ENCODE assay signal across 35 cellular contexts in the genomic region with DNA sequence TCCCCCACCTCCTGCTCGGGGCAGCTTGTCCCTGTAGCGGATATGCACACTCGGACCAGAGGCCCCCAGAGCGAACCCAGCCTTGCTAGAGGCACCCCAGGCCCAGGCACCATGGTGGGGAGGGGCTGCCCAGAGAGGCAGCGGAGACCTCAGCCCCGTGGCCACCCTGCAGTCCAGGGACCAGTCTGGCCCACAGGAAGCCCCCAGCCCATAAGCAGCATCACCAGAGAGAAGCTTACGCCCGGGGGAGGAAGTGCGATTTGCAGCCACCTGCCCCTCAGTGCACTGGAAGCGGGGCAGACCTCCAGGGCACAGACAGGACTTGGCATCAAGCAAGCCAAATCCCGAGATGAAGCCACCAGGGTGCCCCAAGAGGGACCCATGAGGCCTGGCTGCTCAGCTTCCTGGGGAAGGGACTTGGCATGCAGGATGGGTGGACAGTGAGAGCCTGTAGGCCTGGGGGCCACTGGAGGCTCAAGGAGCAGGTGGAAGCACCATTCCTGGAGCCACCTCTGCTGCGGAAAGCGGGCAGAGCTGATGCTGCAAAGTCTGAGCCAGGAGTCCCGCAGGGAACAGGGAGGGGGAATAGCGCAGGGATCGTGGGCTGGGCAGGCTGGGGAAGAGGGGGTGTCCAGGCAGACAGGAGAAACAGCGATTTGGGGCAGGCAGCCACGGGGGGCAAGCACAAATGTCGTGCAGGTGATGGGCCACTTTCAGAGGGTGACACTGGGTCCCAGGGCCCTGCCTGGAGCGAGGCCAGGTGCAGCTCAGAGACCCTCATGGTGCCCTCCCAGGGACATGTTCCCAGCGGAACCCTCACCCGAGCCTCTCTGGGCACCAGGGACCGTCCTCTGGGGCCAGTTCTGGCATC. TPM values are rescaled to one million over a fixed set of nuclear protein-coding genes. Genes with fewer than 3 reads are reported as not detected.
DNase-seq lines count a peak whose midpoint lies in the region; ATAC-seq, FAIRE-seq and TF ChIP-seq lines count a peak whose summit lies in the region.
"Had no signal": no experiment of that assay in that cellular context is flagged by ENCODE, and none has a peak within 500 bp of the region (broad histone marks: within the 10 kb centered on the region; RNA-seq: fewer than 3 reads in every experiment).

No MANE protein-coding gene starts in this region.

- no peak for TF ChIP-seq CTCF in A549 (IDR thresholded peaks at IDR 0.05)
- no peak for TF ChIP-seq CTCF in CD4-positive, alpha-beta T cell (IDR thresholded peaks at IDR 0.05)

- WGBS in A549 (ENCODE audit: missing lambda C conversion rate), result 66% methylated on average over 13 of the region's 23 CpGs

- POLR2A ChIA-PET in A549 (lab: Yijun Ruan, JAX), result interaction anchor here (0.6 to 2.0 kb wide), 3 partner anchors 23 to 74 kb away, joined by 3 to 10 read pairs (median 4); a partner anchor contains a TSS
- POLR2A ChIA-PET in CD4-positive, alpha-beta T cell (lab: Charles Lee), result no interaction called here

- peaks cover 80% of the 10 kb centered on the region for H3K27me3 ChIP-seq in CD4-positive, alpha-beta T cell (ENCODE audit: control insufficient read depth, insufficient read depth, low read length)

- peak overlapping the region; percentile 99; the same call in 2 of the 3 replicates for H3K4me2 ChIP-seq in A549

- peaks cover 40% of the 10 kb centered on the region for H3K4me1 ChIP-seq in A549

- no peak for TF ChIP-seq EP300 in A549 (IDR thresholded peaks at IDR 0.05)

- no peak for TF ChIP-seq POLR2A in A549 (IDR thresholded peaks at IDR 0.05; ENCODE audit: low read length)

- intact Hi-C loops in CD4-positive, alpha-beta T cell (cut with DNase I, micrococcal nuclease), result no loop called here

- DNase-seq in A549 (ENCODE audit: low read depth in 1 of 2, low spot score in 1 of 2) (no peak), T-helper 17 cell (no peak), memory B cell (ENCODE audit: low spot score in 2 of 2) (no peak), DMS153 (lab: John Stamatoyannopoulos, UW) (no peak), NCI-H146 treated with DMSO at 0.1 percent for 48 hours (lab: John Stamatoyannopoulos, UW; ENCODE audit: unreplicated experiment) (no peak)
- no peak for DNase-seq in CD4-positive, alpha-beta T cell
- DNase-seq: activated CD4-positive, alpha-beta T cell treated with anti-CD3 and anti-CD28 coated beads for 48 hours; activated naive CD8-positive, alpha-beta T cell treated with anti-CD3 and anti-CD28 coated beads, Interleukin-2, amount 10 ng/mL, durations not matched to agents 7 days and 5 days; foreskin fibroblast; GOT3; islet precursor cell; KBM-7; left ventricle myocardium superior; NCI-H1105 treated with DMSO at 0.1 percent for 48 hours; NCI-H2029; NCI-H226; Peyer's patch; SIG-M5; stimulated activated CD4-positive, alpha-beta T cell treated with anti-CD3 and anti-CD28 coated beads, Interleukin-15, amount 100 ng/mL, for 24 hours; stimulated activated CD4-positive, alpha-beta T cell treated with anti-CD3 and anti-CD28 coated beads, Interleukin-4, amount 100 ng/mL, for 4 hours; T1000; trophoblast cell; WERI-Rb-1 had no signal

- CTCF ChIA-PET in A549 (lab: Yijun Ruan, JAX), result interaction anchor here (1.2 to 16.5 kb wide), 7 partner anchors 11 to 61 kb away, joined by 3 to 156 read pairs (median 5); a partner anchor contains a TSS
- CTCF ChIA-PET in CD4-positive, alpha-beta T cell (lab: Charles Lee), result no interaction called here

- no peak for TF ChIP-seq RAD21 in A549 (conservative IDR thresholded peaks at IDR 0.05 in 1 of 2, IDR thresholded peaks at IDR 0.05 in 1 of 2)

- no peak overlapping the region; the same call in 2 of the 3 replicates for H3K4me3 ChIP-seq in A549
- H3K4me3 ChIP-seq: ascending aorta had no signal

- no peak overlapping the region for H3K27ac Mint-ChIP-seq in CD4-positive, alpha-beta T cell
- no peak overlapping the region for H3K27ac Mint-ChIP-seq in T-helper 17 cell
- no peak overlapping the region for H3K27ac Mint-ChIP-seq in memory B cell
- H3K27ac Mint-ChIP-seq: activated naive CD8-positive, alpha-beta T cell treated with anti-CD3 and anti-CD28 coated beads, Interleukin-2, amount 10 ng/mL, durations not matched to agents 7 days and 5 days; activated T-helper 2 cell treated with anti-CD3 and anti-CD28 coated beads, Interferon-gamma antibody, Interleukin-2, Interleukin-4, amounts not matched to agents 10 μg/mL and 5 μg/mL and 100 μg/mL, durations not matched to agents 14 hours and 24 hours and 36 hours had no signal

- H3K9me3 ChIP-seq in A549, result no peaks in the 10 kb centered on the region
- H3K9me3 ChIP-seq in CD4-positive, alpha-beta T cell (ENCODE audit: control insufficient read depth, low read length), result no peaks in the 10 kb centered on the region
- H3K9me3 ChIP-seq in T-helper 17 cell (ENCODE audit: control insufficient read depth, low read length, poor library complexity, severe bottlenecking), result no peaks in the 10 kb centered on the region
- H3K9me3 ChIP-seq: ascending aorta, esophagus muscularis mucosa had no signal

- H3K27me3 Mint-ChIP-seq in CD4-positive, alpha-beta T cell, result peaks cover 54% of the 10 kb centered on the region
- peaks cover 20% of the 10 kb centered on the region for H3K27me3 Mint-ChIP-seq in T-helper 17 cell
- H3K27me3 Mint-ChIP-seq in memory B cell, result peaks cover 28% of the 10 kb centered on the region

- no peak overlapping the region for H3K27ac ChIP-seq in A549
- H3K27ac ChIP-seq in CD4-positive, alpha-beta T cell (ENCODE audit: low read depth, low read length), result no peak overlapping the region
- H3K27ac ChIP-seq: ascending aorta, esophagus muscularis mucosa, Peyer's patch, WERI-Rb-1 had no signal

- FAIRE-seq in A549 (lab: Jason Lieb, UNC), result no peak
- FAIRE-seq: endometrium, HTR-8/SVneo had no signal

- peak overlapping the region; percentile 15 for H3K4me3 Mint-ChIP-seq in CD4-positive, alpha-beta T cell
- peak overlapping the region; percentile 72 for H3K4me3 Mint-ChIP-seq in T-helper 17 cell
- peak overlapping the region; percentile 38 for H3K4me3 Mint-ChIP-seq in memory B cell
- H3K4me3 Mint-ChIP-seq: activated naive CD8-positive, alpha-beta T cell treated with anti-CD3 and anti-CD28 coated beads, Interleukin-2, amount 10 ng/mL, durations not matched to agents 7 days and 5 days had no signal

- no peaks in the 10 kb centered on the region for H3K36me3 Mint-ChIP-seq in CD4-positive, alpha-beta T cell (ENCODE audit: low read depth)
- H3K36me3 Mint-ChIP-seq in T-helper 17 cell (ENCODE audit: low read depth) (no peaks in the 10 kb centered on the region), memory B cell (no peaks in the 10 kb centered on the region)
- H3K36me3 Mint-ChIP-seq: activated naive CD8-positive, alpha-beta T cell treated with anti-CD3 and anti-CD28 coated beads, Interleukin-2, amount 10 ng/mL, durations not matched to agents 7 days and 5 days had no signal

- ATAC-seq in A549, result no peak
- ATAC-seq in CD4-positive, alpha-beta T cell (ENCODE audit: poor library complexity), result no peak
- no peak for ATAC-seq in T-helper 17 cell
- no peak for ATAC-seq in memory B cell (ENCODE audit: low read depth)
- no peak for ATAC-seq in GM18870 (IDR thresholded peaks at IDR 0.05; ENCODE audit: unreplicated experiment)
- ATAC-seq in GM18873 (IDR thresholded peaks at IDR 0.05; ENCODE audit: low FRiP score, unreplicated experiment), result no peak
- ATAC-seq: left ventricle myocardium superior had no signal

- no peaks in the 10 kb centered on the region for H3K9me3 Mint-ChIP-seq in CD4-positive, alpha-beta T cell
- H3K9me3 Mint-ChIP-seq in memory B cell, result no peaks in the 10 kb centered on the region
- H3K9me3 Mint-ChIP-seq: activated naive CD8-positive, alpha-beta T cell treated with anti-CD3 and anti-CD28 coated beads, Interleukin-2, amount 10 ng/mL, durations not matched to agents 7 days and 5 days; activated T-helper 2 cell treated with anti-CD3 and anti-CD28 coated beads, Interferon-gamma antibody, Interleukin-2, Interleukin-4, amounts not matched to agents 10 μg/mL and 5 μg/mL and 100 μg/mL, durations not matched to agents 14 hours and 24 hours and 36 hours had no signal

- H3K4me1 Mint-ChIP-seq in CD4-positive, alpha-beta T cell (ENCODE audit: low read depth), result no peaks in the 10 kb centered on the region
- H3K4me1 Mint-ChIP-seq in T-helper 17 cell, result peaks cover 8% of the 10 kb centered on the region
- H3K4me1 Mint-ChIP-seq in memory B cell, result peaks cover 4% of the 10 kb centered on the region

RNA-seq across cellular contexts. Expression of a gene that starts 3.4 kb away (rescaled TPM):
- polyA plus RNA-seq in A549 (2011; rRNA removed), result 0.08 and 0.09 TPM in 2 replicates
- polyA plus RNA-seq in A549 (2012; cell fraction: cytosol; rRNA removed), result 1.4 and 2.3 TPM in 2 replicates
- polyA plus RNA-seq in A549 (2012; cell fraction: nucleus; rRNA removed), result 0.81 and 2.7 TPM in 2 replicates
- polyA plus RNA-seq in A549 (2017; fragmentation: RNase III; extraction: RNeasy Plus Mini Kit Qiagen cat#74134 plus additional on column Dnase treatment), result 0.80 to 1.2 TPM (median 1.0 TPM) in 3 replicates
- not detected in 2 replicates for polyA minus RNA-seq in A549 (2011; rRNA and poly(A)+ RNA removed)
- total RNA-seq in CD4-positive, alpha-beta T cell, result not detected
- not detected for total RNA-seq in T-helper 17 cell
- total RNA-seq: activated naive CD8-positive, alpha-beta T cell treated with anti-CD3 and anti-CD28 coated beads, Interleukin-2, amount 10 ng/mL, durations not matched to agents 7 days and 5 days; ascending aorta; dermis microvascular lymphatic vessel endothelial cell; esophagus muscularis mucosa; left ventricle myocardium superior; MCF 10A; myocyte; subcutaneous adipose tissue had no signal
- polyA plus RNA-seq: AG04450 had no signal

RNA-seq across cellular contexts. Expression of a gene that starts 5.4 kb away (rescaled TPM):
- not detected in 2 replicates for polyA plus RNA-seq in A549 (2011; rRNA removed)
- polyA plus RNA-seq in A549 (2012; cell fraction: cytosol; rRNA removed), result not detected in 2 replicates
- 0.24 TPM in 1 of 2 replicates, not detected in the other for polyA plus RNA-seq in A549 (2012; cell fraction: nucleus; rRNA removed)
- not detected in 3 replicates for polyA plus RNA-seq in A549 (2017; fragmentation: RNase III; extraction: RNeasy Plus Mini Kit Qiagen cat#74134 plus additional on column Dnase treatment)
- polyA minus RNA-seq in A549 (2011; rRNA and poly(A)+ RNA removed), result not detected in 2 replicates
- not detected for total RNA-seq in CD4-positive, alpha-beta T cell
- total RNA-seq in T-helper 17 cell, result not detected
- total RNA-seq: activated naive CD8-positive, alpha-beta T cell treated with anti-CD3 and anti-CD28 coated beads, Interleukin-2, amount 10 ng/mL, durations not matched to agents 7 days and 5 days; activated T-helper 2 cell treated with anti-CD3 and anti-CD28 coated beads, Interferon-gamma antibody, Interleukin-2, Interleukin-4, amounts not matched to agents 10 μg/mL and 5 μg/mL and 100 μg/mL, durations not matched to agents 14 hours and 24 hours and 36 hours; ascending aorta; dermis microvascular lymphatic vessel endothelial cell; esophagus muscularis mucosa; left ventricle myocardium superior; MCF 10A; myocyte; Peyer's patch; subcutaneous adipose tissue had no signal
- polyA plus RNA-seq: AG04450 had no signal

RNA-seq across cellular contexts. Expression of a gene that starts 21.9 kb away (rescaled TPM):
- 17.5 and 22.3 TPM in 2 replicates for polyA plus RNA-seq in A549 (2011; rRNA removed)
- polyA plus RNA-seq in A549 (2012; cell fraction: cytosol; rRNA removed), result 37.1 and 48.9 TPM in 2 replicates
- polyA plus RNA-seq in A549 (2012; cell fraction: nucleus; rRNA removed), result 202 and 265 TPM in 2 replicates
- 35.4 to 40.7 TPM (median 39.9 TPM) in 3 replicates for polyA plus RNA-seq in A549 (2017; fragmentation: RNase III; extraction: RNeasy Plus Mini Kit Qiagen cat#74134 plus additional on column Dnase treatment)
- polyA minus RNA-seq in A549 (2011; rRNA and poly(A)+ RNA removed), result 18.9 and 25.5 TPM in 2 replicates
- 100 to 1,000 TPM; 144 to 149 TPM for total RNA-seq in CD4-positive, alpha-beta T cell
- total RNA-seq in T-helper 17 cell, result 100 to 1,000 TPM; 114 to 116 TPM

RNA-seq across cellular contexts. Expression of a gene that starts 22.0 kb away (rescaled TPM):
- 52.6 and 54.1 TPM in 2 replicates for polyA plus RNA-seq in A549 (2011; rRNA removed)
- 201 and 204 TPM in 2 replicates for polyA plus RNA-seq in A549 (2012; cell fraction: cytosol; rRNA removed)
- polyA plus RNA-seq in A549 (2012; cell fraction: nucleus; rRNA removed), result 122 and 139 TPM in 2 replicates
- 89.2 to 102 TPM (median 102 TPM) in 3 replicates for polyA plus RNA-seq in A549 (2017; fragmentation: RNase III; extraction: RNeasy Plus Mini Kit Qiagen cat#74134 plus additional on column Dnase treatment)
- 10.9 and 21.7 TPM in 2 replicates for polyA minus RNA-seq in A549 (2011; rRNA and poly(A)+ RNA removed)
- total RNA-seq in CD4-positive, alpha-beta T cell, result 10 to 100 TPM; 30.1 to 30.5 TPM
- total RNA-seq in T-helper 17 cell, result 10 to 100 TPM; 39.4 to 48.3 TPM

RNA-seq across cellular contexts. Expression of a gene that starts 27.5 kb away (rescaled TPM):
- polyA plus RNA-seq in A549 (2011; rRNA removed), result 0.11 and 0.13 TPM in 2 replicates
- 0.30 and 0.57 TPM in 2 replicates for polyA plus RNA-seq in A549 (2012; cell fraction: cytosol; rRNA removed)
- polyA plus RNA-seq in A549 (2012; cell fraction: nucleus; rRNA removed), result 0.38 and 0.78 TPM in 2 replicates
- 0.30 to 0.51 TPM (median 0.45 TPM) in 3 replicates for polyA plus RNA-seq in A549 (2017; fragmentation: RNase III; extraction: RNeasy Plus Mini Kit Qiagen cat#74134 plus additional on column Dnase treatment)
- polyA minus RNA-seq in A549 (2011; rRNA and poly(A)+ RNA removed), result 0.17 and 0.88 TPM in 2 replicates
- not detected for total RNA-seq in CD4-positive, alpha-beta T cell
- total RNA-seq in T-helper 17 cell, result not detected
- total RNA-seq: activated naive CD8-positive, alpha-beta T cell treated with anti-CD3 and anti-CD28 coated beads, Interleukin-2, amount 10 ng/mL, durations not matched to agents 7 days and 5 days; ascending aorta; dermis microvascular lymphatic vessel endothelial cell; left ventricle myocardium superior; myocyte; Peyer's patch; subcutaneous adipose tissue had no signal
- polyA plus RNA-seq: AG04450 had no signal

Comparison
In these comparisons a context has a peak if more than half of its experiments do, and no peak if none do; other contexts are left out.
1. H3K4me3 Mint-ChIP-seq: peak in every context shown above with its lines; median percentile 72 in T-helper 17 cell; 38 in memory B cell; 15 in CD4-positive, alpha-beta T cell.